In genomic region chr1:234231061-234231892, GRCh38 we compare ENCODE assay signal across 1 cellular context.
TF ChIP-seq lines count a peak whose summit lies in the region.

No MANE protein-coding gene starts in this region.

TF ChIP-seq in K562, 482 proteins besides CTCF, POLR2A, EP300 and RAD21 (continued from another document):
- TF ChIP-seq MLLT1 (IDR thresholded peaks at IDR 0.05) (no peak), PRMT5 (CRISPR knock-in tag; IDR thresholded peaks at IDR 0.05) (no peak), ZFP30 (CRISPR knock-in tag; IDR thresholded peaks at IDR 0.05; ENCODE audit: borderline replicate concordance) (no peak), PHB (CRISPR knock-in tag; IDR thresholded peaks at IDR 0.05) (no peak), HDAC2 (IDR thresholded peaks at IDR 0.05) (no peak), ARID1B (IDR thresholded peaks at IDR 0.05) (no peak), ZBTB2 (IDR thresholded peaks at IDR 0.05) (no peak), MGA (IDR thresholded peaks at IDR 0.05) (peak; percentile 81), THRB (CRISPR knock-in tag; conservative IDR thresholded peaks at IDR 0.05) (no peak), ZZZ3 (IDR thresholded peaks at IDR 0.05) (no peak), ZC3H4 (CRISPR knock-in tag; IDR thresholded peaks at IDR 0.05; ENCODE audit: borderline replicate concordance) (no peak), SLC30A9 (CRISPR knock-in tag; IDR thresholded peaks at IDR 0.05) (no peak), ZBED1 (IDR thresholded peaks at IDR 0.05) (no peak), MBD2 (IDR thresholded peaks at IDR 0.05; ENCODE audit: borderline replicate concordance, low read depth) (no peak), HMG20A (CRISPR knock-in tag; conservative IDR thresholded peaks at IDR 0.05) (no peak), PRDM10 (IDR thresholded peaks at IDR 0.05; ENCODE audit: partially characterized antibody) (no peak), CTCFL (IDR thresholded peaks at IDR 0.05; ENCODE audit: borderline replicate concordance, insufficient read depth, low read depth, low read length, poor library complexity, severe bottlenecking) (peak; percentile 32), TFAM (CRISPR knock-in tag; conservative IDR thresholded peaks at IDR 0.05) (no peak), TEAD4 (IDR thresholded peaks at IDR 0.05; ENCODE audit: low read length) (no peak), TEAD4 (CRISPR knock-in tag; IDR thresholded peaks at IDR 0.05; ENCODE audit: borderline replicate concordance) (no peak), SMC3 (conservative IDR thresholded peaks at IDR 0.05; ENCODE audit: insufficient read depth, low read depth, low read length) (peak; percentile 34; the same call in 1 of the 2 replicates)
TF ChIP-seq in K562: peak in this region for 22.
